ENCODE assay signal across 1 cellular context in the genomic region with DNA sequence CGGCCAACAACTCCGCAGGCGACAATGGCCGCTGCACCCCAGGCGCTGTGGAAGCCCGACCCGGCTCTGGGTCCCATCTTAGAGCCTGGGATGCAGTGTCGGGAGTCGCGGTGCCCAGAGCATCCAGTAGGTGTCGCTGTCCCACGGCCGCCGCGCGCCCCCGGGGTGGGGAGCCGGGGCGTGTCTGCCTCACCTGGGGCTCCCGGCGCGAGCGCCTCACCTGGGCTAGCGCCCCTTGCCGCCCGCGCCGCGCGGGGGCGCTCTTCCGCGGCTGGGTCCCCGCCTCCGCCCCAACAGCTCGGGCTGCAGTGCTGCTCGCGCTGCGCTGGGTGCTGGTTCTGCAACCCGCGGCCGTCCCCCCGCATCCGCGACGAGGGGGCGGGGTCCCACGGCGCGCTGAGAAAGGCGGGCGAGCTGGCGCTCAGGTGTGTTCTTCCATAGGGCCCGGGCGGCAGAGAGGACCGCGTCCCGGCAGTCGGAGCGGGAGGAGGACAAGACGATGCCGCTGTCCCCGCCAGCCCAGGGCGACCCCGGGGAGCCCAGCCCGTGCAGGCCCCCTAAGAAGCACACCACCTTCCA.
TF ChIP-seq lines count a peak whose summit lies in the region.

A gene with protein sequence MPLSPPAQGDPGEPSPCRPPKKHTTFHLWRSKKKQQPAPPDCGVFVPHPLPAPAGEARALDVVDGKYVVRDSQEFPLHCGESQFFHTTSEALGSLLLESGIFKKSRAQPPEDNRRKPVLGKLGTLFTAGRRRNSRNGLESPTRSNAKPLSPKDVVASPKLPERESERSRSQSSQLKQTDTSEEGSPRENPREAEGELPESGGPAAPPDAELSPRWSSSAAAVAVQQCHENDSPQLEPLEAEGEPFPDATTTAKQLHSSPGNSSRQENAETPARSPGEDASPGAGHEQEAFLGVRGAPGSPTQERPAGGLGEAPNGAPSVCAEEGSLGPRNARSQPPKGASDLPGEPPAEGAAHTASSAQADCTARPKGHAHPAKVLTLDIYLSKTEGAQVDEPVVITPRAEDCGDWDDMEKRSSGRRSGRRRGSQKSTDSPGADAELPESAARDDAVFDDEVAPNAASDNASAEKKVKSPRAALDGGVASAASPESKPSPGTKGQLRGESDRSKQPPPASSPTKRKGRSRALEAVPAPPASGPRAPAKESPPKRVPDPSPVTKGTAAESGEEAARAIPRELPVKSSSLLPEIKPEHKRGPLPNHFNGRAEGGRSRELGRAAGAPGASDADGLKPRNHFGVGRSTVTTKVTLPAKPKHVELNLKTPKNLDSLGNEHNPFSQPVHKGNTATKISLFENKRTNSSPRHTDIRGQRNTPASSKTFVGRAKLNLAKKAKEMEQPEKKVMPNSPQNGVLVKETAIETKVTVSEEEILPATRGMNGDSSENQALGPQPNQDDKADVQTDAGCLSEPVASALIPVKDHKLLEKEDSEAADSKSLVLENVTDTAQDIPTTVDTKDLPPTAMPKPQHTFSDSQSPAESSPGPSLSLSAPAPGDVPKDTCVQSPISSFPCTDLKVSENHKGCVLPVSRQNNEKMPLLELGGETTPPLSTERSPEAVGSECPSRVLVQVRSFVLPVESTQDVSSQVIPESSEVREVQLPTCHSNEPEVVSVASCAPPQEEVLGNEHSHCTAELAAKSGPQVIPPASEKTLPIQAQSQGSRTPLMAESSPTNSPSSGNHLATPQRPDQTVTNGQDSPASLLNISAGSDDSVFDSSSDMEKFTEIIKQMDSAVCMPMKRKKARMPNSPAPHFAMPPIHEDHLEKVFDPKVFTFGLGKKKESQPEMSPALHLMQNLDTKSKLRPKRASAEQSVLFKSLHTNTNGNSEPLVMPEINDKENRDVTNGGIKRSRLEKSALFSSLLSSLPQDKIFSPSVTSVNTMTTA (N-terminal part only) (plus strand): TSS at position 308 of the 579 bp plus-strand sequence. CDS start 192 bp downstream, at position 500.

TF ChIP-seq in HCT116, 20 proteins besides CTCF, POLR2A, EP300 and RAD21 (continued from another document):
- TF ChIP-seq, protein P1, sequence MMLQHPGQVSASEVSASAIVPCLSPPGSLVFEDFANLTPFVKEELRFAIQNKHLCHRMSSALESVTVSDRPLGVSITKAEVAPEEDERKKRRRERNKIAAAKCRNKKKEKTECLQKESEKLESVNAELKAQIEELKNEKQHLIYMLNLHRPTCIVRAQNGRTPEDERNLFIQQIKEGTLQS (IDR thresholded peaks at IDR 0.05) = no peak
- TF ChIP-seq, protein P2, sequence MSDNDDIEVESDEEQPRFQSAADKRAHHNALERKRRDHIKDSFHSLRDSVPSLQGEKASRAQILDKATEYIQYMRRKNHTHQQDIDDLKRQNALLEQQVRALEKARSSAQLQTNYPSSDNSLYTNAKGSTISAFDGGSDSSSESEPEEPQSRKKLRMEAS (IDR thresholded peaks at IDR 0.05) = peak; percentile 54
